12 cellular contexts compared by ENCODE assay signal in the genomic region with DNA sequence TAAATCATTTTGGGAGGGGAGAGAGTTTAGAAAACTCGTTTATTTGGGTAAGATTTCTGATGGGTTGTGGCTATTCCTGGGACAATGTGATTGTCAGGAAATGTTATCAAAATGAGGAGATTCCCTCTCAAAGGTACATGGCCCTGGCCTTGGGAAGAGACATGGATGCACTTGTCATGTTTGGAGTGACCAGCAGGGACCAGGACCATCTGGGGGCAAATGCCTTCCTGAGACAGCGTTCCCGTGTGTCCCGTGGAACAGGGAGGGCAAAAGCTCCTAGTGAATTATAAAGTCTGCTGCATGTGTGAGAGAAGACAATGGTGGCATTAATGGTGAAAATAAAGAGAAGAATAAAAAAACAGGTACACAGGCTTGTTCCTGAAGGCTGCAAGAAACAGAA.
"Had no signal": no experiment of that assay in that cellular context is flagged by ENCODE, and none has a peak within 500 bp of the region (broad histone marks: within the 10 kb centered on the region; RNA-seq: fewer than 3 reads in every experiment).

No MANE protein-coding gene starts in this region.

- H3K27ac Mint-ChIP-seq: activated naive CD8-positive, alpha-beta T cell; natural killer cell had no signal

- H3K9me3 ChIP-seq: lower lobe of right lung, thyroid gland had no signal

- H3K9me3 Mint-ChIP-seq: natural killer cell had no signal

- DNase-seq: activated CD4-positive, alpha-beta T cell treated with anti-CD3 and anti-CD28 coated beads, Interleukin-2, amount 50 U/mL, for 4 hours; activated gamma-delta T cell; erythroblast; head of caudate nucleus; lower lobe of right lung; natural killer cell; nucleus accumbens; stimulated activated CD4-positive, alpha-beta T cell treated with anti-CD3 and anti-CD28 coated beads, Interleukin-1b, Interleukin-23, amount 100 ng/mL, for 48 hours; stimulated activated CD8-positive, alpha-beta memory T cell treated with anti-CD3 and anti-CD28 coated beads, Interleukin-4, amount 100 ng/mL, for 48 hours; stimulated activated naive CD4-positive, alpha-beta T cell; thyroid gland had no signal

- H3K36me3 Mint-ChIP-seq: activated naive CD8-positive, alpha-beta T cell; natural killer cell had no signal

- H3K36me3 ChIP-seq: lower lobe of right lung, thyroid gland had no signal

- H3K4me3 Mint-ChIP-seq: activated naive CD8-positive, alpha-beta T cell; natural killer cell had no signal

- H3K27me3 ChIP-seq: thyroid gland had no signal

- H3K4me3 ChIP-seq: lower lobe of right lung, thyroid gland had no signal
